14 cellular contexts compared by ENCODE assay signal in genomic region chr10:3866347-3866746, GRCh38.
A peak's percentile ranks its signal among the peaks of the same experiment; 100 is the strongest.
DNase-seq lines count a peak whose midpoint lies in the region; ATAC-seq, FAIRE-seq and TF ChIP-seq lines count a peak whose summit lies in the region.
"Had no signal": no experiment of that assay in that cellular context is flagged by ENCODE, and none has a peak within 500 bp of the region (broad histone marks: within the 10 kb centered on the region; RNA-seq: fewer than 3 reads in every experiment).

No MANE protein-coding gene starts in this region.

- POLR2A ChIA-PET in HepG2 (lab: Yijun Ruan, JAX) = interaction anchor here (0.8 kb wide), 1 partner anchor 81 kb away, joined by 4 read pairs; the partner anchor contains the start of gene KLF6

- no peaks in the 10 kb centered on the region for H3K79me2 ChIP-seq in HepG2 (ENCODE audit: insufficient read depth, low read length)

- peaks cover 17% of the 10 kb centered on the region for H3K36me3 Mint-ChIP-seq in activated T-helper 17 cell treated with anti-CD3 and anti-CD28 coated beads, Interleukin-2, amount 50 U/mL, for 72 hours (ENCODE audit: low read depth)
- H3K36me3 Mint-ChIP-seq: mesothelial cell of epicardium had no signal

- H4K20me1 ChIP-seq in HepG2 (ENCODE audit: insufficient read depth, low read length) = no peaks in the 10 kb centered on the region

- H2AFZ ChIP-seq in HepG2 (ENCODE audit: low read length) = peak overlapping the region; percentile 54

- no peak overlapping the region for H3K4me3 ChIP-seq in HepG2 (replicated peaks in 1 of 3; ENCODE audit: insufficient read depth in 1 of 3, low read depth in 2 of 3, low read length in 3 of 3)
- H3K4me3 ChIP-seq in right lobe of liver = no peak overlapping the region

- ATAC-seq in HepG2 (no peak), right lobe of liver (no peak), HG02763 (IDR thresholded peaks at IDR 0.05; ENCODE audit: unreplicated experiment) (peak; percentile 38), left cardiac atrium (no peak)
- ATAC-seq in activated T-helper 17 cell treated with anti-CD3 and anti-CD28 coated beads, Interleukin-2, amount 50 U/mL, for 72 hours (replicated peaks) = peak; percentile 76
- peak; percentile 75 for ATAC-seq in stimulated activated naive CD8-positive, alpha-beta T cell treated with anti-CD3 and anti-CD28 coated beads, Interleukin-15, Interleukin-2, amounts not matched to agents 100 U/mL and 50 U/mL, for 24 hours

- no peak overlapping the region for H3K4me2 ChIP-seq in HepG2 (ENCODE audit: low read depth, low read length)
- H3K4me2 ChIP-seq: SK-N-SH had no signal

- no peak for FAIRE-seq in HepG2 (lab: Jason Lieb, UNC)
- FAIRE-seq: colon had no signal

- no peak for DNase-seq in HepG2 (ENCODE audit: low spot score)
- no peak for DNase-seq in right lobe of liver
- DNase-seq in stimulated activated naive CD8-positive, alpha-beta T cell treated with anti-CD3 and anti-CD28 coated beads, Interleukin-15, Interleukin-2, amounts not matched to agents 100 U/mL and 50 U/mL, for 24 hours = no peak
- DNase-seq in NCI-H748 treated with DMSO at 0.1 percent for 48 hours (lab: John Stamatoyannopoulos, UW) = no peak
- no peak for DNase-seq in left cardiac atrium
- DNase-seq in effector CD8-positive, alpha-beta T cell (lab: John Stamatoyannopoulos, UW) = no peak
- DNase-seq: NCI-H2029 treated with DMSO at 0.1 percent for 48 hours; SK-N-SH; stimulated activated CD4-positive, alpha-beta T cell treated with anti-CD3 and anti-CD28 coated beads, Interleukin-1b, Interleukin-23, amount 100 ng/mL, for 48 hours; stimulated activated naive CD4-positive, alpha-beta T cell had no signal

- H3K27me3 ChIP-seq in HepG2 (ENCODE audit: control insufficient read depth in 1 of 2, insufficient read depth in 2 of 2, low read length in 2 of 2) (no peaks in the 10 kb centered on the region), right lobe of liver (no peaks in the 10 kb centered on the region)

- CTCF ChIA-PET in HepG2 (lab: Yijun Ruan, JAX; ENCODE audit: low intra/inter-chr PET ratio, low total read pairs) = no interaction called here

- no TSS peak for BruUV-seq in HepG2 (replicated peaks; lab: Mats Ljungman, UMichigan)

- no peaks in the 10 kb centered on the region for H3K9me3 ChIP-seq in HepG2 (ENCODE audit: low read length)
- H3K9me3 ChIP-seq in right lobe of liver = no peaks in the 10 kb centered on the region
- H3K9me3 ChIP-seq: SK-N-SH had no signal

- WGBS in HepG2 (ENCODE audit: low lambda C conversion rate) = 39% methylated on average over 3 of the region's 3 CpGs
- 66% methylated on average over 3 of the region's 3 CpGs for WGBS in right lobe of liver (ENCODE audit: insufficient coverage, low coverage, low lambda C conversion rate, missing lambda C conversion rate)

- no peak for TF ChIP-seq RAD21 in HepG2 (CRISPR knock-in tag; IDR thresholded peaks at IDR 0.05)

- no peak for TF ChIP-seq CTCF in HepG2 (CRISPR knock-in tag; IDR thresholded peaks at IDR 0.05)
- no peak for TF ChIP-seq CTCF in right lobe of liver (IDR thresholded peaks at IDR 0.05)

- no peak overlapping the region for H3K27ac ChIP-seq in HepG2 (ENCODE audit: extremely low read length, insufficient read depth, low read length)
- H3K27ac ChIP-seq in right lobe of liver = no peak overlapping the region

- TF ChIP-seq EP300 in HepG2 (IDR thresholded peaks at IDR 0.05; ENCODE audit: low read depth in 2 of 2, low read length in 2 of 2) (no peak), HepG2 (CRISPR knock-in tag; IDR thresholded peaks at IDR 0.05; ENCODE audit: borderline replicate concordance) (no peak)

- in situ Hi-C loops in HepG2 (cut with HindIII; ENCODE audit: extremely low pct_ligation_motif_present, low pct_unique_long_range_greater_than_20kb) = no loop called here

- peaks cover 3% of the 10 kb centered on the region for H3K9me3 Mint-ChIP-seq in activated T-helper 17 cell treated with anti-CD3 and anti-CD28 coated beads, Interleukin-2, amount 50 U/mL, for 72 hours
- H3K9me3 Mint-ChIP-seq: mesothelial cell of epicardium had no signal

- H3K36me3 ChIP-seq in HepG2 (replicated peaks in 1 of 2; ENCODE audit: control insufficient read depth in 1 of 2, insufficient read depth in 2 of 2, low read length in 2 of 2) (no peaks in the 10 kb centered on the region), right lobe of liver (no peaks in the 10 kb centered on the region)

- peak overlapping the region; percentile 72 for H3K4me3 Mint-ChIP-seq in activated T-helper 17 cell treated with anti-CD3 and anti-CD28 coated beads, Interleukin-2, amount 50 U/mL, for 72 hours
- H3K4me3 Mint-ChIP-seq: mesothelial cell of epicardium had no signal

- intact Hi-C loops in HepG2 (cut with micrococcal nuclease; ENCODE audit: unreplicated experiment) = no loop called here
- intact Hi-C loops in right lobe of liver (cut with DNase I) = no loop called here
- intact Hi-C loops in left cardiac atrium (cut with DNase I) = no loop called here

- no peak for TF ChIP-seq POLR2A in HepG2 (IDR thresholded peaks at IDR 0.05; ENCODE audit: insufficient read depth in 1 of 2, low read depth in 2 of 2, low read length in 2 of 2)
- TF ChIP-seq POLR2A in right lobe of liver (IDR thresholded peaks at IDR 0.05) = no peak

- peaks cover 40% of the 10 kb centered on the region for H3K4me1 Mint-ChIP-seq in activated T-helper 17 cell treated with anti-CD3 and anti-CD28 coated beads, Interleukin-2, amount 50 U/mL, for 72 hours
- H3K4me1 Mint-ChIP-seq: mesothelial cell of epicardium had no signal

- no peak overlapping the region for H3K9ac ChIP-seq in HepG2 (ENCODE audit: insufficient read depth, low read depth, low read length)
- H3K9ac ChIP-seq: SK-N-SH had no signal

- H3K27me3 Mint-ChIP-seq in activated T-helper 17 cell treated with anti-CD3 and anti-CD28 coated beads, Interleukin-2, amount 50 U/mL, for 72 hours = no peaks in the 10 kb centered on the region

- H3K4me1 ChIP-seq in HepG2 (ENCODE audit: insufficient read depth, low read length) (peaks cover 22% of the 10 kb centered on the region), right lobe of liver (peaks cover 0 to 6% (median 2%) of the 10 kb centered on the region in 4 donors)

- peak overlapping the region; percentile 98 for H3K27ac Mint-ChIP-seq in activated T-helper 17 cell treated with anti-CD3 and anti-CD28 coated beads, Interleukin-2, amount 50 U/mL, for 72 hours
- H3K27ac Mint-ChIP-seq: mesothelial cell of epicardium had no signal

TF ChIP-seq in HepG2, 621 proteins besides CTCF, POLR2A, EP300 and RAD21:
- TF ChIP-seq ZNF44 (CRISPR knock-in tag; IDR thresholded peaks at IDR 0.05) (no peak), ZFP62 (CRISPR knock-in tag; IDR thresholded peaks at IDR 0.05) (no peak), HES4 (CRISPR knock-in tag; IDR thresholded peaks at IDR 0.05; ENCODE audit: borderline replicate concordance) (no peak), SUZ12 (IDR thresholded peaks at IDR 0.05; ENCODE audit: low read depth, low read length) (no peak), SNAI1 (CRISPR knock-in tag; IDR thresholded peaks at IDR 0.05; ENCODE audit: borderline replicate concordance) (no peak), GLI4 (CRISPR knock-in tag; IDR thresholded peaks at IDR 0.05; ENCODE audit: borderline replicate concordance) (no peak), ZNF354B (CRISPR knock-in tag; IDR thresholded peaks at IDR 0.05) (no peak), ZNF841 (CRISPR knock-in tag; IDR thresholded peaks at IDR 0.05; ENCODE audit: borderline replicate concordance) (no peak), ZNF264 (CRISPR knock-in tag; IDR thresholded peaks at IDR 0.05) (no peak), SRSF9 (IDR thresholded peaks at IDR 0.05; ENCODE audit: borderline replicate concordance, insufficient read depth, low read depth, low read length, poor library complexity, severe bottlenecking) (no peak), ZNF850 (CRISPR knock-in tag; conservative IDR thresholded peaks at IDR 0.05) (no peak), ZNF362 (CRISPR knock-in tag; IDR thresholded peaks at IDR 0.05; ENCODE audit: borderline replicate concordance) (no peak)
TF ChIP-seq in HepG2: peak in this region for 0.

Comparison
In these comparisons a context has a peak if more than half of its experiments do, and no peak if none do; other contexts are left out.
1. ATAC-seq: peak in HG02763 (single experiment), activated T-helper 17 cell treated with anti-CD3 and anti-CD28 coated beads, Interleukin-2, amount 50 U/mL, for 72 hours (single experiment) and stimulated activated naive CD8-positive, alpha-beta T cell treated with anti-CD3 and anti-CD28 coated beads, Interleukin-15, Interleukin-2, amounts not matched to agents 100 U/mL and 50 U/mL, for 24 hours (single experiment); none in HepG2 (single experiment), right lobe of liver (0 of 4) and left cardiac atrium (0 of 2).